ENCODE assay signal across 23 cellular contexts in the genomic region with DNA sequence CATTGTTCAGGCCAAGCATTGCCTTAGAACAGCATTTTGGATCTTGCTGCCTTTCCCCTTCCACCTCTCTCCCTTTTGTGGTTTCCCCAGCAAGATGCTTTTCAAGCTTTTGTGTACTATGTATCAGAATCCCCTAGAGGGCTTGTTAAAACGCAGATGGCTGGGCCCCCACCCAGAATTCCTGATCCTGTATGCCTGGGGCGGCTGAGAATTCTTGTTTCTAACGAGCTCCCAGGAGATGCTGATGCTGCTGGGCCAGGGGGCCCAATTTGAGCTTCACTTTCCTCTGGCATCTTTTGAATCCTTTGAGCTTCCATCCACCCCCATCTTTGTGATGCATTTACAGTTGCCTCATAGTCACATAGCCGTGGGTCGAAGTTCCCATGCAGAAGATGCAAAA. TPM values are rescaled to one million over a fixed set of nuclear protein-coding genes. Genes with fewer than 3 reads are reported as not detected.
DNase-seq lines count a peak whose midpoint lies in the region; ATAC-seq, FAIRE-seq and TF ChIP-seq lines count a peak whose summit lies in the region.
"Had no signal": no experiment of that assay in that cellular context is flagged by ENCODE, and none has a peak within 500 bp of the region (broad histone marks: within the 10 kb centered on the region; RNA-seq: fewer than 3 reads in every experiment).

No MANE protein-coding gene starts in this region.

- TF ChIP-seq POLR2A in GM12891 (IDR thresholded peaks at IDR 0.05; ENCODE audit: low read depth, low read length) (no peak), transverse colon (IDR thresholded peaks at IDR 0.05) (no peak)

- intact Hi-C loops in transverse colon (cut with DNase I; ENCODE audit: low total_unique reads) = no loop called here

- no peaks in the 10 kb centered on the region for H3K27me3 ChIP-seq in transverse colon
- H3K27me3 ChIP-seq: BE2C had no signal

- H3K27ac ChIP-seq in transverse colon = peak overlapping the region; percentile 23 to 47 (median 31)

- in situ Hi-C loops in transverse colon (cut with MboI; ENCODE audit: low pct_ligation_motif_present in 1 of 4, low pct_unique_long_range_greater_than_20kb in 1 of 4, low sequenced_read_pairs in 3 of 4) = loop anchor here (25.0 kb wide), 3 partner anchors 408 to 942 kb away; partner anchors contain the start of gene MSL3 (in 4 of the 4)

- WGBS in transverse colon (ENCODE audit: low coverage in 1 of 2), 2 donors = 58% methylated on average over 5 of the region's 5 CpGs; no CpG with 5 or more reads in 1 of the 2 donors

- H3K36me3 Mint-ChIP-seq in glutamatergic neuron (ENCODE audit: unreplicated experiment) = no peaks in the 10 kb centered on the region
- H3K36me3 Mint-ChIP-seq: CD8-positive, alpha-beta T cell had no signal

- TF ChIP-seq EP300 in transverse colon (IDR thresholded peaks at IDR 0.05; ENCODE audit: low read depth) = no peak

- peaks cover 1% of the 10 kb centered on the region for H3K27me3 Mint-ChIP-seq in glutamatergic neuron (ENCODE audit: unreplicated experiment)

- TF ChIP-seq CTCF in glutamatergic neuron (IDR thresholded peaks at IDR 0.05; ENCODE audit: partially characterized antibody, unreplicated experiment) = no peak
- TF ChIP-seq CTCF in transverse colon (IDR thresholded peaks at IDR 0.05) = no peak

- H3K4me3 ChIP-seq in transverse colon = no peak overlapping the region

- no peak for FAIRE-seq in GM12891 (lab: Jason Lieb, UNC)
- FAIRE-seq: G401.6, GM18507, HepG2 had no signal

- H3K27ac Mint-ChIP-seq in glutamatergic neuron (ENCODE audit: unreplicated experiment) = peak overlapping the region; percentile 93
- H3K27ac Mint-ChIP-seq: CD8-positive, alpha-beta T cell; T-cell had no signal

- peaks cover 10% of the 10 kb centered on the region for H3K4me1 Mint-ChIP-seq in glutamatergic neuron (ENCODE audit: low read depth, unreplicated experiment)
- H3K4me1 Mint-ChIP-seq: T-cell had no signal

- no peak for ATAC-seq in GM19023 (IDR thresholded peaks at IDR 0.05; ENCODE audit: unreplicated experiment)
- ATAC-seq: CD8-positive, alpha-beta T cell; HepG2; Panc1; Right ventricle myocardium inferior; T-cell had no signal

- DNase-seq in GM12891 (ENCODE audit: insufficient read length, low spot score) (no peak), NCI-H2171 treated with DMSO at 0.1 percent for 48 hours (lab: John Stamatoyannopoulos, UW) (peak; percentile 53), glutamatergic neuron (peak; percentile 23), transverse colon (no peak), NCI-H1436 (lab: John Stamatoyannopoulos, UW) (no peak)
- no peak for DNase-seq in stimulated activated CD4-positive, alpha-beta T cell treated with anti-CD3 and anti-CD28 coated beads, Interleukin-4, amount 100 ng/mL, for 24 hours
- DNase-seq: BE2C; CD8-positive, alpha-beta T cell; DMS79; GOT3; KG1; NCI-H1048; NCI-H146; NCI-H446 treated with DMSO at 0.1 percent for 48 hours; NCI-H748 treated with DMSO at 0.1 percent for 48 hours; SK-N-SH; T-cell had no signal

- peaks cover 0 to 7% (median 0%) of the 10 kb centered on the region in 4 donors for H3K4me1 ChIP-seq in transverse colon
- H3K4me1 ChIP-seq: BE2C had no signal

- H3K9me3 ChIP-seq in transverse colon = no peaks in the 10 kb centered on the region
- H3K9me3 ChIP-seq: BE2C, SK-N-SH had no signal

- peaks cover 2% of the 10 kb centered on the region for H3K9me3 Mint-ChIP-seq in glutamatergic neuron (ENCODE audit: unreplicated experiment)
- H3K9me3 Mint-ChIP-seq: CD8-positive, alpha-beta T cell had no signal

- H3K4me3 Mint-ChIP-seq in glutamatergic neuron (ENCODE audit: unreplicated experiment) = peak overlapping the region; percentile 71
- H3K4me3 Mint-ChIP-seq: CD8-positive, alpha-beta T cell; T-cell had no signal

- no peaks in the 10 kb centered on the region for H3K36me3 ChIP-seq in transverse colon
- H3K36me3 ChIP-seq: BE2C had no signal

TF ChIP-seq in GM12891, 5 proteins besides CTCF, POLR2A, EP300 and RAD21:
- TF ChIP-seq PAX5 (IDR thresholded peaks at IDR 0.05; ENCODE audit: insufficient read depth, low read length, severe bottlenecking) (no peak), SPI1 (IDR thresholded peaks at IDR 0.05; ENCODE audit: low read depth, low read length) (0 out of 2 replicates have a peak, but pooled peaks have one; percentile 18)

RNA-seq across cellular contexts. Expression of gene HCCS, which starts 18.4 kb away (rescaled TPM):
- 28.5 TPM for polyA plus RNA-seq in GM12891 (2012; ENCODE audit: low read depth, missing spikeins)
- 22.7 TPM for total RNA-seq in glutamatergic neuron (ENCODE audit: unreplicated experiment)
- total RNA-seq in transverse colon = 10 to 100 TPM in 2 of 4 donors, 1 to 10 TPM in 2; 1.6 to 26.4 (median 13.0) TPM

Comparison
In these comparisons a context has a peak if more than half of its experiments do, and no peak if none do; other contexts are left out.
1. DNase-seq: peak in NCI-H2171 treated with DMSO at 0.1 percent for 48 hours (single experiment) and glutamatergic neuron (single experiment); none in GM12891 (single experiment), transverse colon (single experiment), NCI-H1436 (single experiment) and stimulated activated CD4-positive, alpha-beta T cell treated with anti-CD3 and anti-CD28 coated beads, Interleukin-4, amount 100 ng/mL, for 24 hours (single experiment).